In genomic region chr4:176036585-176037205, GRCh38 we compare ENCODE assay signal across 19 cellular contexts. TPM values are rescaled to one million over a fixed set of nuclear protein-coding genes. Genes with fewer than 3 reads are reported as not detected.
DNase-seq lines count a peak whose midpoint lies in the region; ATAC-seq and TF ChIP-seq lines count a peak whose summit lies in the region.
"Had no signal": no experiment of that assay in that cellular context is flagged by ENCODE, and none has a peak within 500 bp of the region (broad histone marks: within the 10 kb centered on the region; RNA-seq: fewer than 3 reads in every experiment).

No MANE protein-coding gene starts in this region.

- peaks cover 6% of the 10 kb centered on the region for H3K9me3 Mint-ChIP-seq in activated CD4-positive, alpha-beta memory T cell treated with anti-CD3 and anti-CD28 coated beads for 36 hours
- H3K9me3 Mint-ChIP-seq: activated naive CD4-positive, alpha-beta T cell treated with anti-CD3 and anti-CD28 coated beads, Interleukin-2, amount 50 U/mL, for 72 hours had no signal

- no peaks in the 10 kb centered on the region for H3K79me2 ChIP-seq in Karpas-422 (ENCODE audit: low read length)

- no peak overlapping the region for H2AFZ ChIP-seq in Karpas-422 (ENCODE audit: low read length)

- POLR2A ChIA-PET in activated CD4-positive, alpha-beta memory T cell treated with anti-CD3 and anti-CD28 coated beads for 36 hours (lab: Charles Lee) = no interaction called here

- H3K36me3 ChIP-seq in Karpas-422 (ENCODE audit: insufficient read depth, low read length) = no peaks in the 10 kb centered on the region
- H3K36me3 ChIP-seq: breast epithelium, lower lobe of right lung had no signal

- CTCF ChIA-PET in activated CD4-positive, alpha-beta memory T cell treated with anti-CD3 and anti-CD28 coated beads for 36 hours (lab: Charles Lee) = no interaction called here

- H3K27ac Mint-ChIP-seq in activated CD4-positive, alpha-beta memory T cell treated with anti-CD3 and anti-CD28 coated beads for 36 hours = no peak overlapping the region
- H3K27ac Mint-ChIP-seq: activated naive CD4-positive, alpha-beta T cell treated with anti-CD3 and anti-CD28 coated beads, Interleukin-2, amount 50 U/mL, for 72 hours; nephron; WTC11 had no signal

- intact Hi-C loops in activated CD4-positive, alpha-beta memory T cell treated with anti-CD3 and anti-CD28 coated beads for 36 hours (cut with micrococcal nuclease) = no loop called here

- no peak for TF ChIP-seq POLR2A in GM18505 (IDR thresholded peaks at IDR 0.05; ENCODE audit: borderline replicate concordance, extremely low read depth, insufficient read depth, insufficient read length)

- no peaks in the 10 kb centered on the region for H3K27me3 ChIP-seq in Karpas-422 (ENCODE audit: low read length)
- H3K27me3 ChIP-seq: breast epithelium had no signal

- peak; percentile 73 for ATAC-seq in GM18505 (IDR thresholded peaks at IDR 0.05; ENCODE audit: unreplicated experiment)
- ATAC-seq in GM21390 (IDR thresholded peaks at IDR 0.05; ENCODE audit: unreplicated experiment) = peak; percentile 77
- peak; percentile 89 for ATAC-seq in HG02885 (IDR thresholded peaks at IDR 0.05; ENCODE audit: poor library complexity, unreplicated experiment)
- ATAC-seq in HG03571 (IDR thresholded peaks at IDR 0.05; ENCODE audit: unreplicated experiment) = peak; percentile 71
- ATAC-seq in GM19452 (IDR thresholded peaks at IDR 0.05; ENCODE audit: unreplicated experiment) = no peak
- ATAC-seq: activated naive CD4-positive, alpha-beta T cell treated with anti-CD3 and anti-CD28 coated beads, Interleukin-2, amount 50 U/mL, for 72 hours; lower lobe of right lung; right cardiac atrium; WTC11 had no signal

- H3K4me1 Mint-ChIP-seq in activated CD4-positive, alpha-beta memory T cell treated with anti-CD3 and anti-CD28 coated beads for 36 hours (ENCODE audit: low read depth) = no peaks in the 10 kb centered on the region
- H3K4me1 Mint-ChIP-seq: nephron, WTC11 had no signal

- H3K4me3 Mint-ChIP-seq in activated CD4-positive, alpha-beta memory T cell treated with anti-CD3 and anti-CD28 coated beads for 36 hours = no peak overlapping the region
- H3K4me3 Mint-ChIP-seq: nephron, WTC11 had no signal

- H3K4me3 ChIP-seq in Karpas-422 (ENCODE audit: low read length) = no peak overlapping the region
- H3K4me3 ChIP-seq: breast epithelium, lower lobe of right lung had no signal

- no peak overlapping the region for H3K9ac ChIP-seq in Karpas-422 (ENCODE audit: low read length)

- DNase-seq in pons (ENCODE audit: low spot score) (no peak), Karpas-422 (no peak)
- DNase-seq in activated CD4-positive, alpha-beta memory T cell treated with anti-CD3 and anti-CD28 coated beads for 36 hours = no peak
- DNase-seq: activated CD8-positive, alpha-beta memory T cell treated with anti-CD3 and anti-CD28 coated beads, Interleukin-2, amount 50 U/mL, for 4 hours; lower lobe of right lung; NCI-H1105; NCI-H2227 treated with DMSO at 0.1 percent for 48 hours; right cardiac atrium; stimulated activated CD4-positive, alpha-beta T cell treated with anti-CD3 and anti-CD28 coated beads, Interleukin-2, amount 100 ng/mL, for 24 hours; trophoblast cell had no signal

- no peaks in the 10 kb centered on the region for H3K9me2 ChIP-seq in Karpas-422 (replicated peaks; ENCODE audit: insufficient read depth, low read length)

- H3K9me3 ChIP-seq in Karpas-422 (ENCODE audit: low read length) = no peaks in the 10 kb centered on the region
- H3K9me3 ChIP-seq: breast epithelium, lower lobe of right lung had no signal

- H3K4me2 ChIP-seq in Karpas-422 (ENCODE audit: low read depth, low read length, poor library complexity, severe bottlenecking) = no peak overlapping the region

- no peaks in the 10 kb centered on the region for H3K36me3 Mint-ChIP-seq in activated CD4-positive, alpha-beta memory T cell treated with anti-CD3 and anti-CD28 coated beads for 36 hours
- H3K36me3 Mint-ChIP-seq: activated naive CD4-positive, alpha-beta T cell treated with anti-CD3 and anti-CD28 coated beads, Interleukin-2, amount 50 U/mL, for 72 hours; WTC11 had no signal

- H3K27ac ChIP-seq in Karpas-422 (ENCODE audit: low read length) = no peak overlapping the region
- H3K27ac ChIP-seq: breast epithelium, lower lobe of right lung had no signal

- no peaks in the 10 kb centered on the region for H3K4me1 ChIP-seq in Karpas-422 (ENCODE audit: low read length)
- H3K4me1 ChIP-seq: breast epithelium, lower lobe of right lung had no signal

- no peaks in the 10 kb centered on the region for H3K27me3 Mint-ChIP-seq in activated CD4-positive, alpha-beta memory T cell treated with anti-CD3 and anti-CD28 coated beads for 36 hours

- no peaks in the 10 kb centered on the region for H4K20me1 ChIP-seq in Karpas-422 (ENCODE audit: insufficient read depth, low read depth, low read length)

RNA-seq across cellular contexts. Expression of gene WDR17, which starts 28.9 kb away (rescaled TPM):
- total RNA-seq in activated CD4-positive, alpha-beta memory T cell treated with anti-CD3 and anti-CD28 coated beads for 36 hours = 1 to 10 TPM; 1.1 to 1.2 TPM
- total RNA-seq in Karpas-422 (2014; rRNA removed; shearing (Covaris generic); ENCODE audit: low replicate concordance) = 2.2 and 3.8 TPM in 2 replicates
